ENCODE assay signal across 1 cellular context in genomic region chr10:79046326-79046725, GRCh38.
TF ChIP-seq lines count a peak whose summit lies in the region.

No MANE protein-coding gene starts in this region.

TF ChIP-seq in H1, 55 proteins besides CTCF, POLR2A, EP300 and RAD21:
- no peak for TF ChIP-seq POU5F1 (IDR thresholded peaks at IDR 0.05; ENCODE audit: low read depth, low read length)
- no peak for TF ChIP-seq ZNF274 (IDR thresholded peaks at IDR 0.05; ENCODE audit: borderline replicate concordance, extremely low read depth, low read length)
- TF ChIP-seq RNF2 (IDR thresholded peaks at IDR 0.05; ENCODE audit: borderline replicate concordance, low read depth, low read length, missing control alignments, poor library complexity, severe bottlenecking) = no peak
- TF ChIP-seq SP2 (IDR thresholded peaks at IDR 0.05; ENCODE audit: low read length) = no peak
- TF ChIP-seq CBX5 (IDR thresholded peaks at IDR 0.05; ENCODE audit: low read depth, low read length) = no peak
- TF ChIP-seq CREB1 (IDR thresholded peaks at IDR 0.05) = no peak
- no peak for TF ChIP-seq GABPA (IDR thresholded peaks at IDR 0.05; ENCODE audit: borderline replicate concordance, insufficient read depth, low read length)
- no peak for TF ChIP-seq ATF3 (IDR thresholded peaks at IDR 0.05; ENCODE audit: insufficient read depth, low read depth, low read length)
- no peak for TF ChIP-seq BCL11A (IDR thresholded peaks at IDR 0.05; ENCODE audit: low read depth in 2 of 2, low read length in 2 of 2)
